In genomic region chr19:3986260-3987041, GRCh38 we compare ENCODE assay signal across 8 cellular contexts. TPM values are rescaled to one million over a fixed set of nuclear protein-coding genes. Genes with fewer than 3 reads are reported as not detected.
DNase-seq lines count a peak whose midpoint lies in the region; ATAC-seq and TF ChIP-seq lines count a peak whose summit lies in the region.

No MANE protein-coding gene starts in this region.

- peak; percentile 66 for ATAC-seq in SK-N-SH treated with all-trans-retinoic acid at 6 μM for 48 hours
- ATAC-seq in gastrocnemius medialis: peak; percentile 46 to 47
- no peak for ATAC-seq in GM19035 (IDR thresholded peaks at IDR 0.05; ENCODE audit: unreplicated experiment)

- no peaks in the 10 kb centered on the region for H3K27me3 ChIP-seq in brain microvascular endothelial cell (replicated peaks)
- H3K27me3 ChIP-seq in iPS-18a (ENCODE audit: control insufficient read depth, insufficient read depth, low read length): peaks cover 5% of the 10 kb centered on the region
- H3K27me3 ChIP-seq in gastrocnemius medialis: no peaks in the 10 kb centered on the region

- H3K9ac ChIP-seq in iPS-18a (ENCODE audit: low read length): no peak overlapping the region

- intact Hi-C loops in gastrocnemius medialis (cut with DNase I; ENCODE audit: low total_unique reads): loop anchor here (1.0 to 10.0 kb wide), 3 partner anchors 153 to 358 kb away; partner anchors contain the start of genes ANKRD24, MPND and SIRT6

- H3K9me3 ChIP-seq in iPS-18a (ENCODE audit: control insufficient read depth, low read depth, low read length) (no peaks in the 10 kb centered on the region), gastrocnemius medialis (no peaks in the 10 kb centered on the region)

- TF ChIP-seq CTCF in brain microvascular endothelial cell (IDR thresholded peaks at IDR 0.05; ENCODE audit: low read depth, low read length, missing control alignments) (peak; percentile 64), gastrocnemius medialis (IDR thresholded peaks at IDR 0.05 in 4 of 5, conservative IDR thresholded peaks at IDR 0.05 in 1 of 5) (peak; percentile 62 to 74 (median 67))

- peak; percentile 24 for DNase-seq in NK-92 treated with Interleukin-12 subunit alpha and Interleukin-12 subunit beta, amount 100 ng/mL, for 24 hours (lab: John Stamatoyannopoulos, UW)
- DNase-seq in NK-92 (lab: John Stamatoyannopoulos, UW; ENCODE audit: unreplicated experiment): no peak
- peak; percentile 81 for DNase-seq in NCI-H1436 (lab: John Stamatoyannopoulos, UW)
- DNase-seq in brain microvascular endothelial cell: peak; percentile 68
- DNase-seq in gastrocnemius medialis: peak in 1 of 2 donors; percentile 44

- H3K4me3 ChIP-seq in brain microvascular endothelial cell (ENCODE audit: low read depth, low read length): peak overlapping the region; percentile 22
- H3K4me3 ChIP-seq in iPS-18a (ENCODE audit: low read length): peak overlapping the region; percentile 97
- H3K4me3 ChIP-seq in gastrocnemius medialis: peak overlapping the region; percentile 79 to 99 (median 80)

- in situ Hi-C loops in brain microvascular endothelial cell (cut with HindIII; ENCODE audit: low pct_ligation_motif_present, low sequenced_read_pairs) (no loop called here), gastrocnemius medialis (cut with MboI; ENCODE audit: low sequenced_read_pairs in 4 of 4) (loop anchor here in 1 of 4 donors (10.0 kb wide), 1 partner anchor 78 kb away; the partner anchor contains the start of gene ZBTB7A)

- H3K4me1 ChIP-seq in iPS-18a (ENCODE audit: control insufficient read depth, low read depth, low read length): peaks cover 13% of the 10 kb centered on the region
- peaks cover 39 to 44% of the 10 kb centered on the region in 2 donors for H3K4me1 ChIP-seq in gastrocnemius medialis

- no peak for TF ChIP-seq POLR2A in gastrocnemius medialis (IDR thresholded peaks at IDR 0.05)

- H3K27ac ChIP-seq in brain microvascular endothelial cell (no peak overlapping the region), iPS-18a (ENCODE audit: low read length) (no peak overlapping the region), gastrocnemius medialis (peak overlapping the region; percentile 89 to 100 (median 92))

- H3K36me3 ChIP-seq in brain microvascular endothelial cell (replicated peaks) (peaks cover 34% of the 10 kb centered on the region), iPS-18a (ENCODE audit: control insufficient read depth, low read depth, low read length) (peaks cover 32% of the 10 kb centered on the region), gastrocnemius medialis (peaks cover 0 to 29% of the 10 kb centered on the region in 2 donors)

TF ChIP-seq in SK-N-SH treated with all-trans-retinoic acid at 6 μM for 48 hours, 23 proteins besides CTCF, POLR2A, EP300 and RAD21:
- TF ChIP-seq ZC3H10 (CRISPR knock-in tag; IDR thresholded peaks at IDR 0.05) (no peak), ZNF8 (CRISPR knock-in tag; IDR thresholded peaks at IDR 0.05) (no peak), POU6F1 (CRISPR knock-in tag; IDR thresholded peaks at IDR 0.05; ENCODE audit: borderline replicate concordance, low read depth) (no peak), ZNF565 (CRISPR knock-in tag; conservative IDR thresholded peaks at IDR 0.05; ENCODE audit: low read depth) (no peak), TOX (CRISPR knock-in tag; IDR thresholded peaks at IDR 0.05; ENCODE audit: borderline replicate concordance) (no peak), ZFP30 (CRISPR knock-in tag; IDR thresholded peaks at IDR 0.05) (no peak), TSHZ2 (CRISPR knock-in tag; IDR thresholded peaks at IDR 0.05) (no peak), PPARA (CRISPR knock-in tag; IDR thresholded peaks at IDR 0.05; ENCODE audit: borderline replicate concordance) (no peak), ISL1 (CRISPR knock-in tag; IDR thresholded peaks at IDR 0.05) (no peak), ZNF70 (CRISPR knock-in tag; IDR thresholded peaks at IDR 0.05) (no peak), CREB5 (CRISPR knock-in tag; IDR thresholded peaks at IDR 0.05; ENCODE audit: low read depth) (no peak), CSDC2 (CRISPR knock-in tag; IDR thresholded peaks at IDR 0.05) (no peak), PATZ1 (CRISPR knock-in tag; IDR thresholded peaks at IDR 0.05; ENCODE audit: borderline replicate concordance) (no peak), CSRNP3 (CRISPR knock-in tag; IDR thresholded peaks at IDR 0.05) (no peak)

RNA-seq across cellular contexts. Expression of gene EEF2, which starts 1.2 kb away (rescaled TPM):
- 1,000 to 10,000 TPM; 1,701 to 2,714 (median 2,440) TPM for total RNA-seq in gastrocnemius medialis

RNA-seq across cellular contexts. Expression of gene DAPK3, which starts 15.6 kb away (rescaled TPM):
- 100 to 1,000 TPM in 3 of 4 donors, 10 to 100 TPM in 1; 61.3 to 135 (median 115) TPM for total RNA-seq in gastrocnemius medialis

RNA-seq across cellular contexts. Expression of gene PIAS4, which starts 21.1 kb away (rescaled TPM):
- 10 to 100 TPM; 15.5 to 20.0 (median 17.5) TPM for total RNA-seq in gastrocnemius medialis

RNA-seq across cellular contexts. Expression of gene NMRK2, which starts 53.6 kb away (rescaled TPM):
- 100 to 1,000 TPM in 2 of 4 donors, 10 to 100 TPM in 2; 46.3 to 168 (median 106) TPM for total RNA-seq in gastrocnemius medialis

Comparison
In these comparisons a context has a peak if more than half of its experiments do, and no peak if none do; other contexts are left out.
1. H3K27ac ChIP-seq: peak in gastrocnemius medialis (4 of 4); none in brain microvascular endothelial cell (single experiment) and iPS-18a (single experiment).
2. H3K4me3 ChIP-seq: peak in every context shown above with its lines; median percentile 97 in iPS-18a; 80 in gastrocnemius medialis; 22 in brain microvascular endothelial cell.